ENCODE assay signal across 13 cellular contexts in genomic region chr10:97096327-97097153, GRCh38.
DNase-seq lines count a peak whose midpoint lies in the region; ATAC-seq, FAIRE-seq and TF ChIP-seq lines count a peak whose summit lies in the region.
"Had no signal": no experiment of that assay in that cellular context is flagged by ENCODE, and none has a peak within 500 bp of the region (broad histone marks: within the 10 kb centered on the region; RNA-seq: fewer than 3 reads in every experiment).

No MANE protein-coding gene starts in this region.

- no peaks in the 10 kb centered on the region for H3K9me3 ChIP-seq in pancreas
- H3K9me3 ChIP-seq in tibial artery = no peaks in the 10 kb centered on the region

- H3K4me1 ChIP-seq in pancreas = no peaks in the 10 kb centered on the region
- H3K4me1 ChIP-seq in tibial artery = peaks cover 0 to 12% (median 8%) of the 10 kb centered on the region in 4 donors

- no peak overlapping the region for H3K4me3 ChIP-seq in pancreas
- H3K4me3 ChIP-seq in tibial artery = no peak overlapping the region

- peak overlapping the region; percentile 88 to 89 for H3K27ac Mint-ChIP-seq in effector memory CD8-positive, alpha-beta T cell

- no peaks in the 10 kb centered on the region for H3K9me3 Mint-ChIP-seq in effector memory CD8-positive, alpha-beta T cell

- H3K27me3 Mint-ChIP-seq in effector memory CD8-positive, alpha-beta T cell = no peaks in the 10 kb centered on the region

- peak; percentile 86 for ATAC-seq in effector memory CD8-positive, alpha-beta T cell (replicated peaks)
- ATAC-seq in pancreas = peak in 3 of 4 donors; percentile 25 to 55 (median 45)

- H3K4me3 Mint-ChIP-seq in effector memory CD8-positive, alpha-beta T cell = peak overlapping the region; percentile 79 to 80

- intact Hi-C loops in pancreas (cut with DNase I) (no loop called here), tibial artery (cut with DNase I; ENCODE audit: low total_unique reads) (no loop called here)

- DNase-seq in DMS79 treated with DMSO at 0.1 percent for 48 hours (lab: John Stamatoyannopoulos, UW) (peak; percentile 23), DMS79 (lab: John Stamatoyannopoulos, UW) (no peak), NCI-H69 (lab: John Stamatoyannopoulos, UW) (peak; percentile 37), pancreas (no peak), tibial artery (no peak), globus pallidus (ENCODE audit: low spot score) (no peak), NCI-H524 treated with DMSO at 0.1 percent for 48 hours (lab: John Stamatoyannopoulos, UW) (no peak)
- peak; percentile 47 to 51 (median 50) for DNase-seq in effector memory CD8-positive, alpha-beta T cell
- DNase-seq: activated CD4-positive, alpha-beta T cell treated with anti-CD3 and anti-CD28 coated beads, Interleukin-2, amount 50 U/mL, for 1 hour; brain microvascular endothelial cell; stimulated activated CD4-positive, alpha-beta T cell treated with anti-CD3 and anti-CD28 coated beads, Interleukin-4, amount 100 ng/mL, for 24 hours had no signal

- WGBS in pancreas, 2 donors = 28 to 31% methylated on average over 26 of the region's 26 CpGs

- TF ChIP-seq CTCF in pancreas (IDR thresholded peaks at IDR 0.05) (no peak), tibial artery (IDR thresholded peaks at IDR 0.05) (no peak)

- no peak for FAIRE-seq in pancreas (lab: Jason Lieb, UNC)
- FAIRE-seq: keratinocyte had no signal

- H3K4me1 Mint-ChIP-seq in effector memory CD8-positive, alpha-beta T cell (ENCODE audit: low read depth in 2 of 2) = peaks cover 41 to 43% of the 10 kb centered on the region in 2 donors

- H3K27me3 ChIP-seq in pancreas (no peaks in the 10 kb centered on the region), tibial artery (peaks cover 0 to 64% of the 10 kb centered on the region in 2 donors)

- peaks cover 9% of the 10 kb centered on the region for H3K36me3 Mint-ChIP-seq in effector memory CD8-positive, alpha-beta T cell (ENCODE audit: insufficient read depth)

- no peak overlapping the region for H3K27ac ChIP-seq in pancreas
- no peak overlapping the region for H3K27ac ChIP-seq in tibial artery
- H3K27ac ChIP-seq: 22Rv1, brain microvascular endothelial cell had no signal

- H3K36me3 ChIP-seq in pancreas (no peaks in the 10 kb centered on the region), tibial artery (no peaks in the 10 kb centered on the region)
- H3K36me3 ChIP-seq: brain microvascular endothelial cell had no signal

Comparison
In these comparisons a context has a peak if more than half of its experiments do, and no peak if none do; other contexts are left out.
1. DNase-seq: peak in DMS79 treated with DMSO at 0.1 percent for 48 hours (single experiment), NCI-H69 (single experiment) and effector memory CD8-positive, alpha-beta T cell (3 of 3); none in DMS79 (single experiment), pancreas (0 of 6), tibial artery (0 of 2), globus pallidus (single experiment) and NCI-H524 treated with DMSO at 0.1 percent for 48 hours (single experiment).